Comparison of ENCODE assay signal across 27 cellular contexts in genomic region chr15:27074179-27074578, GRCh38.
"Had no signal": no experiment of that assay in that cellular context is flagged by ENCODE, and none has a peak within 500 bp of the region (broad histone marks: within the 10 kb centered on the region; RNA-seq: fewer than 3 reads in every experiment).

No MANE protein-coding gene starts in this region.

- H3K9me3 ChIP-seq: suprapubic skin, testis, thoracic aorta, thyroid gland, tibial artery, transverse colon, upper lobe of left lung, uterus, vagina had no signal

- H3K4me3 ChIP-seq: stomach, suprapubic skin, testis, thoracic aorta, thyroid gland, tibial artery, tibial nerve, transverse colon, upper lobe of left lung, upper lobe of right lung, uterus, vagina had no signal

- H3K27ac ChIP-seq: stomach, suprapubic skin, testis, thoracic aorta, thyroid gland, tibial artery, tibial nerve, transverse colon, upper lobe of left lung, upper lobe of right lung, uterus, vagina had no signal

- DNase-seq: stimulated activated CD4-positive, alpha-beta T cell treated with anti-CD3 and anti-CD28 coated beads, Interleukin-2, amount 100 ng/mL, for 48 hours; stimulated activated CD4-positive, alpha-beta T cell treated with anti-CD3 and anti-CD28 coated beads, Interleukin-4, amount 100 ng/mL, for 1 hour; stimulated activated CD4-positive, alpha-beta T cell treated with anti-CD3 and anti-CD28 coated beads, Interleukin-4, amount 100 ng/mL, for 24 hours; stimulated activated CD4-positive, alpha-beta T cell treated with anti-CD3 and anti-CD28 coated beads, Interleukin-4, amount 100 ng/mL, for 4 hours; stimulated activated CD8-positive, alpha-beta memory T cell treated with anti-CD3 and anti-CD28 coated beads, Interleukin-4, amount 100 ng/mL, for 48 hours; stimulated activated naive B cell treated with anti-CD40 and anti-IgM and Interleukin-4, amounts not matched to agents 10 μg/mL and 1 μg/mL and 100 μg/mL, for 72 hours; stimulated activated naive CD4-positive, alpha-beta T cell; stimulated activated naive CD4-positive, alpha-beta T cell treated with Interleukin-2 at 50 U/mL for 16 hours; stimulated activated naive CD8-positive, alpha-beta T cell treated with anti-CD3 and anti-CD28 coated beads, Interleukin-15, amount 100 ng/mL, for 72 hours; stimulated activated naive CD8-positive, alpha-beta T cell treated with anti-CD3 and anti-CD28 coated beads, Interleukin-15, Interleukin-2, amounts not matched to agents 100 U/mL and 50 U/mL, for 24 hours; stomach; substantia nigra; testis; thyroid gland; tibial artery; transverse colon; trophoblast cell; upper lobe of left lung; upper lobe of right lung; uterus had no signal

- H3K4me1 ChIP-seq: stomach, suprapubic skin, testis, thyroid gland, tibial artery, tibial nerve, transverse colon, upper lobe of left lung, upper lobe of right lung, uterus, vagina had no signal

- H3K27me3 ChIP-seq: stomach, suprapubic skin, testis, thyroid gland, tibial artery, tibial nerve, transverse colon, upper lobe of left lung, upper lobe of right lung, uterus, vagina had no signal

- ATAC-seq: stimulated activated effector memory CD8-positive, alpha-beta T cell treated with anti-CD3 and anti-CD28 coated beads, Interleukin-12 subunit alpha, Interleukin-12 subunit beta, amount 100 ng/mL, for 72 hours; stimulated activated memory B cell treated with anti-CD40 and anti-IgM and Interleukin-4, amounts not matched to agents 10 μg/mL and 1 μg/mL and 100 μg/mL, for 72 hours; stimulated activated naive B cell treated with anti-CD40 and anti-IgM and Interleukin-4, amounts not matched to agents 10 μg/mL and 1 μg/mL and 100 μg/mL, for 72 hours; stimulated activated naive CD8-positive, alpha-beta T cell treated with anti-CD3 and anti-CD28 coated beads, Interleukin-15, amount 100 ng/mL, for 72 hours; stimulated activated naive CD8-positive, alpha-beta T cell treated with anti-CD3 and anti-CD28 coated beads, Interleukin-15, Interleukin-2, amounts not matched to agents 100 U/mL and 50 U/mL, for 24 hours; upper lobe of right lung had no signal

- FAIRE-seq: urothelium cell line had no signal

- H3K36me3 ChIP-seq: stomach, suprapubic skin, thoracic aorta, thyroid gland, tibial artery, tibial nerve, transverse colon, upper lobe of left lung, upper lobe of right lung, uterus, vagina had no signal
